Comparison of ENCODE assay signal across 16 cellular contexts in the genomic region with DNA sequence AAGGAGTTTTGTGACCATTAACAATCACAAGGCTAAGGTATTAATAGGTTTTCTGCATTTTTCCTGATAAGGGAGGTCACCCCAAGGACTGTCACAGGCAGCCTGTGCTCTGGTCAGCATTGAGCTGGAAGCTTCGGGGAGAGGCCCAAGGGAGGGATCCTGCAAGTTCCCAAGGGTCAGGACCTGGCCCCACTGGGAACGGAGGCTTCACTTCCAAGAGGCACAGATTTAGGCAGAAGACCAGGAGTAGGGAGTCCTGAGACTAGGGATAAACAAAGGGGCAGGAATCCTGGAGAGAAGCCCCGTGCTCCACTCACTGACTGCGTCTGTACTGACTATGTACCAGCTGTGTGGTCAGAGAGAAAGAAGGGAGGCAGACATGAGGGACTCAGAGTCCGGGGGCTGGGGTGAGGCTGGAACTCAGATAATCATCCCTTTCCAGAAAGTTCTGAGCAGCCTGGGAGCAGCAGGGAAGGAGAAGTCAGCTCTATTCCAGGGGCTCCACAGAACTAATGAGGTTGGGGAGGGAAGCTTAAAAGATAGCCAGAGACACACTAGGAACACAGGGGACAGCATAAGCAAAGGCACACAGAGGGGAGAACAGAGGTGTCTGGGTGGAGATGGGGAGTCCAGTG. TPM values are rescaled to one million over a fixed set of nuclear protein-coding genes. Genes with fewer than 3 reads are reported as not detected.
DNase-seq lines count a peak whose midpoint lies in the region; ATAC-seq and TF ChIP-seq lines count a peak whose summit lies in the region.
"Had no signal": no experiment of that assay in that cellular context is flagged by ENCODE, and none has a peak within 500 bp of the region (broad histone marks: within the 10 kb centered on the region; RNA-seq: fewer than 3 reads in every experiment).

No MANE protein-coding gene starts in this region.

- no peaks in the 10 kb centered on the region for H3K9me3 Mint-ChIP-seq in activated naive CD4-positive, alpha-beta T cell treated with anti-CD3 and anti-CD28 coated beads, Interleukin-2, amount 50 U/mL, for 72 hours
- H3K9me3 Mint-ChIP-seq: activated CD4-positive, alpha-beta T cell treated with anti-CD3 and anti-CD28 coated beads, Interleukin-2, amount 10 ng/mL, durations not matched to agents 7 days and 5 days had no signal

- TF ChIP-seq POLR2A in adrenal gland (IDR thresholded peaks at IDR 0.05), result no peak
- TF ChIP-seq POLR2A in testis (IDR thresholded peaks at IDR 0.05), result no peak

- H3K36me3 ChIP-seq in adrenal gland (replicated peaks in 1 of 2), result peaks cover 0 to 45% of the 10 kb centered on the region in 2 donors
- peaks cover 18 to 44% of the 10 kb centered on the region in 2 donors for H3K36me3 ChIP-seq in mucosa of rectum (ENCODE audit: control insufficient read depth in 2 of 2, insufficient read depth in 2 of 2, low read length in 2 of 2)
- H3K36me3 ChIP-seq in testis (ENCODE audit: low read depth, missing control alignments), result no peaks in the 10 kb centered on the region

- intact Hi-C loops in adrenal gland (cut with DNase I), result no loop called here
- intact Hi-C loops in testis (cut with DNase I; ENCODE audit: low total_unique reads), result no loop called here

- H3K9ac ChIP-seq in mucosa of rectum (ENCODE audit: low read depth in 1 of 2, low read length in 2 of 2), result peak overlapping the region; percentile 27 to 30

- no peak for TF ChIP-seq CTCF in adrenal gland (IDR thresholded peaks at IDR 0.05)
- TF ChIP-seq CTCF in testis (IDR thresholded peaks at IDR 0.05), result no peak

- H3K27me3 ChIP-seq in adrenal gland (no peaks in the 10 kb centered on the region), mucosa of rectum (ENCODE audit: control insufficient read depth in 2 of 2, insufficient read depth in 2 of 2, low read length in 2 of 2) (no peaks in the 10 kb centered on the region), testis (no peaks in the 10 kb centered on the region)
- H3K27me3 ChIP-seq: left lung, tibial nerve had no signal

- H3K27ac ChIP-seq in adrenal gland (peak overlapping the region in 3 of 5 donors; percentile 7 to 57 (median 45)), mucosa of rectum (ENCODE audit: low read depth in 2 of 2, low read length in 2 of 2) (peak overlapping the region; percentile 72 to 76), testis (peak overlapping the region; percentile 56 to 82)

- peak overlapping the region; percentile 80 to 83 for H3K27ac Mint-ChIP-seq in activated naive CD4-positive, alpha-beta T cell treated with anti-CD3 and anti-CD28 coated beads, Interleukin-2, amount 50 U/mL, for 72 hours
- H3K27ac Mint-ChIP-seq: activated CD4-positive, alpha-beta T cell treated with anti-CD3 and anti-CD28 coated beads, Interleukin-2, amount 10 ng/mL, durations not matched to agents 7 days and 5 days; activated naive CD8-positive, alpha-beta T cell had no signal

- 64 to 83% (median 76%) methylated on average over 5 of the region's 5 CpGs for WGBS in adrenal gland, 4 donors
- 30 to 72% methylated on average over 5 of the region's 5 CpGs for WGBS in testis, 2 donors

- peaks cover 13 to 35% of the 10 kb centered on the region in 2 donors for H3K36me3 Mint-ChIP-seq in activated naive CD4-positive, alpha-beta T cell treated with anti-CD3 and anti-CD28 coated beads, Interleukin-2, amount 50 U/mL, for 72 hours

- ATAC-seq in activated naive CD4-positive, alpha-beta T cell treated with anti-CD3 and anti-CD28 coated beads, Interleukin-2, amount 50 U/mL, for 72 hours, result no peak
- ATAC-seq in esophagus mucosa, result no peak
- ATAC-seq: HCT116 had no signal

- H3K9me3 ChIP-seq in adrenal gland (replicated peaks in 1 of 3), result no peaks in the 10 kb centered on the region
- H3K9me3 ChIP-seq in mucosa of rectum (ENCODE audit: control insufficient read depth in 2 of 2, low read length in 2 of 2), result no peaks in the 10 kb centered on the region
- no peaks in the 10 kb centered on the region for H3K9me3 ChIP-seq in testis
- H3K9me3 ChIP-seq: left lung, tibial nerve had no signal

- H3K4me1 ChIP-seq in adrenal gland (replicated peaks in 1 of 2) (peaks cover 3 to 20% of the 10 kb centered on the region in 2 donors), mucosa of rectum (ENCODE audit: control insufficient read depth in 2 of 2, insufficient read depth in 2 of 2, low read length in 2 of 2) (peaks cover 44 to 50% of the 10 kb centered on the region in 2 donors), testis (peaks cover 64% of the 10 kb centered on the region)

- no peak for DNase-seq in activated naive CD4-positive, alpha-beta T cell treated with anti-CD3 and anti-CD28 coated beads, Interleukin-2, amount 50 U/mL, for 72 hours (ENCODE audit: low spot score in 2 of 2)
- DNase-seq in activated naive CD4-positive, alpha-beta T cell treated with Interleukin-2 at 50 U/mL for 16 hours, result no peak
- peak in 1 of 7 donors; percentile 51 for DNase-seq in adrenal gland
- DNase-seq in testis, result no peak
- DNase-seq in SIG-M5 treated with dmso at 0.1 percent for 504 hours (lab: John Stamatoyannopoulos, UW; ENCODE audit: unreplicated experiment), result no peak
- no peak for DNase-seq in GDM1 (lab: John Stamatoyannopoulos, UW)
- DNase-seq: activated CD4-positive, alpha-beta T cell treated with anti-CD3 and anti-CD28 coated beads, Interleukin-2, amount 10 ng/mL, durations not matched to agents 7 days and 5 days; DMS79 treated with DMSO at 0.1 percent for 48 hours; foreskin melanocyte; NCI-H2029 had no signal

- no peak overlapping the region for H3K4me3 ChIP-seq in adrenal gland
- peak overlapping the region in 1 of 2 donors; percentile 33 for H3K4me3 ChIP-seq in mucosa of rectum (ENCODE audit: low read length in 2 of 2)
- no peak overlapping the region for H3K4me3 ChIP-seq in testis
- H3K4me3 ChIP-seq: left lung, tibial nerve had no signal

RNA-seq across cellular contexts. Expression of gene B4GALT1, which starts 37.8 kb away (rescaled TPM):
- total RNA-seq in activated naive CD4-positive, alpha-beta T cell treated with anti-CD3 and anti-CD28 coated beads, Interleukin-2, amount 50 U/mL, for 72 hours, result 10 to 100 TPM; 47.8 to 49.2 TPM
- total RNA-seq in adrenal gland (100 to 1,000 TPM in 1 of 8 donors, 10 to 100 TPM in 7; 44.5 to 117 (median 70.1) TPM), testis (100 to 1,000 TPM; 192 to 212 TPM), esophagus mucosa (50.9 TPM)
- polyA plus RNA-seq in adrenal gland (10 to 100 TPM; 18.7 to 70.5 (median 21.9) TPM), testis (ENCODE audit: insufficient read depth, low read depth, low replicate concordance) (112 TPM)

RNA-seq across cellular contexts. Expression of gene SMU1, which starts 52.9 kb away (rescaled TPM):
- total RNA-seq in activated naive CD4-positive, alpha-beta T cell treated with anti-CD3 and anti-CD28 coated beads, Interleukin-2, amount 50 U/mL, for 72 hours, result 10 to 100 TPM; 26.1 to 28.9 TPM
- total RNA-seq in adrenal gland (10 to 100 TPM; 15.0 to 23.5 (median 21.5) TPM), testis (10 to 100 TPM; 16.2 to 16.3 TPM), esophagus mucosa (11.4 TPM)
- polyA plus RNA-seq in adrenal gland (10 to 100 TPM in 1 of 3 donors, 1 to 10 TPM in 2; 6.9 to 23.3 (median 8.0) TPM), testis (ENCODE audit: insufficient read depth, low read depth, low replicate concordance) (17.1 TPM)
